Comparison of ENCODE assay signal across 1 cellular context in genomic region chr1:214426420-214426812, GRCh38.
TF ChIP-seq lines count a peak whose summit lies in the region.

No MANE protein-coding gene starts in this region.

TF ChIP-seq in IMR-90, 13 proteins besides CTCF, POLR2A, EP300 and RAD21:
- TF ChIP-seq CEBPB (IDR thresholded peaks at IDR 0.05; ENCODE audit: low read depth, low read length): no peak
- TF ChIP-seq MXI1 (IDR thresholded peaks at IDR 0.05; ENCODE audit: borderline replicate concordance, low read depth, low read length): no peak
- no peak for TF ChIP-seq RCOR1 (IDR thresholded peaks at IDR 0.05; ENCODE audit: insufficient replicate concordance, low read length)
- TF ChIP-seq NFE2L2 (IDR thresholded peaks at IDR 0.05; ENCODE audit: low read depth, low read length): no peak
